In the genomic region with DNA sequence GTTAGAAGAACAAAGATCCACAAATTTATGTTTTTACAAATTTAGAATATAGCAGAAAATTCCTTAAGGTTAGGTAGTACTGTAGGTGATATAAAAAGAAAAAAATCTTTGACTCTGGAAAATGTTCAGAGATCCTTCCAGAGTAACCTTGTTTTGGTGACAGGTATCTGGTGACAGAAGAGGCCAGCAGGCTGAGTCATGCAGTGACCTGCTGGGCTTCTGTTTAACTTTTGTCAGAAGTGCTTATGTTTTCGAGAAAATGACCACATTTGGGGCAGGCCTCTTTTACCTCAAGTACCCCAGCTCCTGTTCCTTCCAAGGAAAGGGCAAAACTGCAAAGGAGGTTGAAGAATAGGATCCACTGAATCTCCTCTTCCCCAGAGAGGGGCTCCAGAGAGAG, we compare ENCODE assay signal across 15 cellular contexts. TPM values are rescaled to one million over a fixed set of nuclear protein-coding genes. Genes with fewer than 3 reads are reported as not detected.
A peak's percentile ranks its signal among the peaks of the same experiment; 100 is the strongest.
DNase-seq lines count a peak whose midpoint lies in the region; ATAC-seq and TF ChIP-seq lines count a peak whose summit lies in the region.
"Had no signal": no experiment of that assay in that cellular context is flagged by ENCODE, and none has a peak within 500 bp of the region (broad histone marks: within the 10 kb centered on the region; RNA-seq: fewer than 3 reads in every experiment).

No MANE protein-coding gene starts in this region.

- H3K9me3 ChIP-seq in heart left ventricle: no peaks in the 10 kb centered on the region
- H3K9me3 ChIP-seq in left lung: no peaks in the 10 kb centered on the region
- H3K9me3 ChIP-seq: mucosa of descending colon, tibial nerve had no signal

- intact Hi-C loops in heart left ventricle (cut with DNase I): loop anchor here in 2 of 10 donors (5.0 to 10.0 kb wide), 2 partner anchors 76 to 319 kb away; no protein-coding TSS in a partner anchor
- intact Hi-C loops in cardiac septum (cut with DNase I): no loop called here
- intact Hi-C loops in left lung (cut with DNase I): no loop called here

- peak; percentile 30 to 61 (median 42) for ATAC-seq in heart left ventricle
- ATAC-seq in left lung: peak; percentile 79
- ATAC-seq in HG03097 (IDR thresholded peaks at IDR 0.05; ENCODE audit: low FRiP score, unreplicated experiment): no peak
- ATAC-seq: mucosa of descending colon had no signal

- H3K27me3 Mint-ChIP-seq in brain (no peaks in the 10 kb centered on the region), type B pancreatic cell (no peaks in the 10 kb centered on the region)

- H3K4me3 ChIP-seq in heart left ventricle (no peak overlapping the region), left lung (no peak overlapping the region)
- H3K4me3 ChIP-seq: mucosa of descending colon, SK-N-MC, tibial nerve had no signal

- H3K4me3 Mint-ChIP-seq in brain (no peak overlapping the region), type B pancreatic cell (no peak overlapping the region)

- H3K9me3 Mint-ChIP-seq in brain (no peaks in the 10 kb centered on the region), type B pancreatic cell (no peaks in the 10 kb centered on the region)

- TF ChIP-seq CTCF in heart left ventricle (IDR thresholded peaks at IDR 0.05) (no peak), brain (conservative IDR thresholded peaks at IDR 0.05) (no peak), left lung (IDR thresholded peaks at IDR 0.05) (no peak), type B pancreatic cell (conservative IDR thresholded peaks at IDR 0.05) (no peak)

- no peaks in the 10 kb centered on the region for H3K27me3 ChIP-seq in heart left ventricle
- H3K27me3 ChIP-seq in left lung: no peaks in the 10 kb centered on the region
- H3K27me3 ChIP-seq: tibial nerve had no signal

- TF ChIP-seq POLR2A in heart left ventricle (IDR thresholded peaks at IDR 0.05): no peak

- DNase-seq in heart left ventricle (no peak), cardiac septum (ENCODE audit: low spot score) (no peak), left lung (peak in 1 of 2 donors; percentile 44), type B pancreatic cell (ENCODE audit: extremely low spot score, unreplicated experiment) (no peak), NCI-H1105 (lab: John Stamatoyannopoulos, UW) (no peak), activated gamma-delta T cell (lab: John Stamatoyannopoulos, UW) (no peak)
- DNase-seq: DND-41, mucosa of descending colon, NCI-H1092, posterior cingulate gyrus had no signal

- peaks cover 0 to 35% (median 9%) of the 10 kb centered on the region in 12 donors for H3K4me1 ChIP-seq in heart left ventricle
- H3K4me1 ChIP-seq in left lung: no peaks in the 10 kb centered on the region

- WGBS in heart left ventricle, 4 donors: 37 to 64% (median 48%) methylated on average over 1 of the region's 1 CpG

- H3K36me3 Mint-ChIP-seq in brain (peaks cover 66% of the 10 kb centered on the region), type B pancreatic cell (peaks cover 25% of the 10 kb centered on the region)

- peak overlapping the region in 11 of 12 donors; percentile 11 to 65 (median 36) for H3K27ac ChIP-seq in heart left ventricle
- H3K27ac ChIP-seq in left lung: peak overlapping the region in 1 of 2 donors; percentile 28
- H3K27ac ChIP-seq: SK-N-MC had no signal

- H3K36me3 ChIP-seq in heart left ventricle (peaks cover 0 to 67% (median 53%) of the 10 kb centered on the region in 9 donors), left lung (peaks cover 0 to 48% of the 10 kb centered on the region in 2 donors)

- peaks cover 2% of the 10 kb centered on the region for H3K4me1 Mint-ChIP-seq in brain
- peaks cover 8% of the 10 kb centered on the region for H3K4me1 Mint-ChIP-seq in type B pancreatic cell (ENCODE audit: unreplicated experiment)

- H3K27ac Mint-ChIP-seq in brain (peak overlapping the region in 3 of 5 experiments; percentile 22 to 60 (median 43)), type B pancreatic cell (peak overlapping the region; percentile 72)

RNA-seq across cellular contexts. Expression of a gene that starts 10.5 kb away (rescaled TPM):
- not detected for total RNA-seq in heart left ventricle
- under 1 TPM in 1 of 2 donors, not detected in 1; 0.30 TPM for polyA plus RNA-seq in heart left ventricle
- total RNA-seq in cardiac septum: not detected
- not detected for polyA plus RNA-seq in brain (ENCODE audit: insufficient read depth, low read depth, low replicate concordance)
- not detected for total RNA-seq in left lung
- not detected in 2 replicates for total RNA-seq in type B pancreatic cell (ENCODE audit: low replicate concordance)
- total RNA-seq: fibroblast of lung, mucosa of descending colon had no signal
- polyA plus RNA-seq: fibroblast of lung had no signal
